ENCODE assay signal across 6 cellular contexts in the genomic region with DNA sequence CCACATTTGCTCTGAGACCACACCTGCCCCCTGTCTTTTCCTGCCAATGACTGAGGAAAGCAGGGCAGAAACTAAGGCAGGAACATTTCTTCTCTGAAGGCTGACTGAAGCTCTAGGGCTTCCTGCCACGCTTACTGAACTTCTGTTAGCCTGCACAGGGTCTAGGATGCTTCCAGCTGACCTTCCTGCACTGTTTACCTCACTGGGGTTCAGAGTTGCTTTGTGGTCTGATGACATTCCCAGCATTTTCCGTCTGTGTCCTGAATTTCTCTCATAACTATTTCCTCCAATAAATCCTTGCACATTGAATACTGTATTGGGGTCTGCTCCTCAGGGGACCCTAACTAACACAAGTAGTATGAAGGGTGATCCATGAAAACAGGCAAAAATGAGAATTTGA.
"Had no signal": no experiment of that assay in that cellular context is flagged by ENCODE, and none has a peak within 500 bp of the region (broad histone marks: within the 10 kb centered on the region; RNA-seq: fewer than 3 reads in every experiment).

No MANE protein-coding gene starts in this region.

- H3K9me3 Mint-ChIP-seq: IgD-negative memory B cell had no signal

- H3K27ac Mint-ChIP-seq: IgD-negative memory B cell had no signal

- FAIRE-seq: HTR-8/SVneo, K562 had no signal

- H3K4me1 Mint-ChIP-seq: IgD-negative memory B cell had no signal

- ATAC-seq: K562 had no signal

- H3K4me3 ChIP-seq: K562 had no signal

- H3K27ac ChIP-seq: HL-60 had no signal

- H3K36me3 Mint-ChIP-seq: IgD-negative memory B cell had no signal

- DNase-seq: IMR-90, KBM-7 had no signal
